12 cellular contexts compared by ENCODE assay signal in genomic region chr2:181300600-181301291, GRCh38.
DNase-seq lines count a peak whose midpoint lies in the region; ATAC-seq and TF ChIP-seq lines count a peak whose summit lies in the region.
"Had no signal": no experiment of that assay in that cellular context is flagged by ENCODE, and none has a peak within 500 bp of the region (broad histone marks: within the 10 kb centered on the region; RNA-seq: fewer than 3 reads in every experiment).

No MANE protein-coding gene starts in this region.

- no peaks in the 10 kb centered on the region for H3K36me3 ChIP-seq in CD8-positive, alpha-beta memory T cell (ENCODE audit: insufficient read depth, low read length)
- H3K36me3 ChIP-seq in Karpas-422 (ENCODE audit: insufficient read depth, low read length): no peaks in the 10 kb centered on the region
- H3K36me3 ChIP-seq in lower lobe of right lung: no peaks in the 10 kb centered on the region
- no peaks in the 10 kb centered on the region for H3K36me3 ChIP-seq in uterus

- TF ChIP-seq CTCF in lower lobe of right lung (IDR thresholded peaks at IDR 0.05) (no peak), uterus (IDR thresholded peaks at IDR 0.05) (no peak)

- peaks cover 47% of the 10 kb centered on the region for H3K4me1 ChIP-seq in CD8-positive, alpha-beta memory T cell (ENCODE audit: insufficient read depth, low read length)
- H3K4me1 ChIP-seq in Karpas-422 (ENCODE audit: low read length) (peaks cover 34% of the 10 kb centered on the region), lower lobe of right lung (peaks cover 10% of the 10 kb centered on the region), uterus (no peaks in the 10 kb centered on the region)

- CTCF ChIA-PET in CD8-positive, alpha-beta memory T cell (lab: Charles Lee): interaction anchor here (0.7 to 2.4 kb wide), 6 partner anchors 12 to 196 kb away, joined by 3 to 11 read pairs (median 5); partner anchors contain the start of gene ITGA4
- CTCF ChIA-PET in activated CD4-positive, alpha-beta memory T cell treated with anti-CD3 and anti-CD28 coated beads for 36 hours (lab: Charles Lee): interaction anchor here (0.8 kb wide), 1 partner anchor 200 kb away, joined by 3 read pairs; no protein-coding TSS in a partner anchor

- no peak overlapping the region for H3K9ac ChIP-seq in Karpas-422 (ENCODE audit: low read length)

- no peaks in the 10 kb centered on the region for H3K27me3 ChIP-seq in CD8-positive, alpha-beta memory T cell (ENCODE audit: insufficient read depth, low read length, poor library complexity, severe bottlenecking)
- H3K27me3 ChIP-seq in Karpas-422 (ENCODE audit: low read length): no peaks in the 10 kb centered on the region
- H3K27me3 ChIP-seq in lower lobe of right lung (ENCODE audit: low read depth): no peaks in the 10 kb centered on the region
- no peaks in the 10 kb centered on the region for H3K27me3 ChIP-seq in uterus

- H3K9me3 ChIP-seq in CD8-positive, alpha-beta memory T cell (ENCODE audit: low read length): peaks cover 9% of the 10 kb centered on the region
- H3K9me3 ChIP-seq in Karpas-422 (ENCODE audit: low read length): peaks cover 10% of the 10 kb centered on the region
- peaks cover 4% of the 10 kb centered on the region for H3K9me3 ChIP-seq in lower lobe of right lung
- H3K9me3 ChIP-seq in uterus: no peaks in the 10 kb centered on the region

- H2AFZ ChIP-seq in Karpas-422 (ENCODE audit: low read length): peak overlapping the region; percentile 81

- H3K4me3 ChIP-seq in CD8-positive, alpha-beta memory T cell (ENCODE audit: low read length): peak overlapping the region; percentile 16
- H3K4me3 ChIP-seq in Karpas-422 (ENCODE audit: low read length): no peak overlapping the region
- no peak overlapping the region for H3K4me3 ChIP-seq in lower lobe of right lung
- no peak overlapping the region for H3K4me3 ChIP-seq in uterus

- peaks cover 18 to 38% (median 30%) of the 10 kb centered on the region in 5 donors for H3K9me3 Mint-ChIP-seq in CD8-positive, alpha-beta memory T cell
- H3K9me3 Mint-ChIP-seq in activated CD4-positive, alpha-beta memory T cell treated with anti-CD3 and anti-CD28 coated beads for 36 hours: peaks cover 32% of the 10 kb centered on the region

- H3K27ac Mint-ChIP-seq in CD8-positive, alpha-beta memory T cell: peak overlapping the region; percentile 31 to 94 (median 80)
- H3K27ac Mint-ChIP-seq in activated CD4-positive, alpha-beta memory T cell treated with anti-CD3 and anti-CD28 coated beads for 36 hours: peak overlapping the region; percentile 69

- no peaks in the 10 kb centered on the region for H4K20me1 ChIP-seq in Karpas-422 (ENCODE audit: insufficient read depth, low read depth, low read length)

- no peak for TF ChIP-seq POLR2A in uterus (IDR thresholded peaks at IDR 0.05)

- peaks cover 11 to 37% (median 30%) of the 10 kb centered on the region in 3 donors for H3K36me3 Mint-ChIP-seq in CD8-positive, alpha-beta memory T cell
- H3K36me3 Mint-ChIP-seq in activated CD4-positive, alpha-beta memory T cell treated with anti-CD3 and anti-CD28 coated beads for 36 hours: peaks cover 24% of the 10 kb centered on the region

- peak; percentile 14 to 76 (median 74) for DNase-seq in CD8-positive, alpha-beta memory T cell
- DNase-seq in Karpas-422 (no peak), lower lobe of right lung (no peak), ureter (ENCODE audit: low spot score) (no peak), uterus (no peak)
- peak; percentile 44 for DNase-seq in activated CD4-positive, alpha-beta memory T cell treated with anti-CD3 and anti-CD28 coated beads for 36 hours
- DNase-seq: cortex of kidney, DMS 273 treated with DMSO at 0.1 percent for 48 hours, NCI-H2227 treated with DMSO at 0.1 percent for 48 hours had no signal

- H3K9me2 ChIP-seq in Karpas-422 (replicated peaks; ENCODE audit: insufficient read depth, low read length): no peaks in the 10 kb centered on the region

- no peak overlapping the region for H3K4me2 ChIP-seq in Karpas-422 (ENCODE audit: low read depth, low read length, poor library complexity, severe bottlenecking)

- H3K4me3 Mint-ChIP-seq in CD8-positive, alpha-beta memory T cell: peak overlapping the region; percentile 1 to 80 (median 62)
- peak overlapping the region; percentile 52 for H3K4me3 Mint-ChIP-seq in activated CD4-positive, alpha-beta memory T cell treated with anti-CD3 and anti-CD28 coated beads for 36 hours

- no peak overlapping the region for H3K27ac ChIP-seq in CD8-positive, alpha-beta memory T cell (ENCODE audit: low read depth, low read length)
- no peak overlapping the region for H3K27ac ChIP-seq in Karpas-422 (ENCODE audit: low read length)
- no peak overlapping the region for H3K27ac ChIP-seq in lower lobe of right lung
- H3K27ac ChIP-seq in uterus: no peak overlapping the region

- POLR2A ChIA-PET in CD8-positive, alpha-beta memory T cell (lab: Charles Lee): interaction anchor here (0.7 to 1.0 kb wide), 2 partner anchors 93 to 160 kb away, joined by 3 read pairs; no protein-coding TSS in a partner anchor
- POLR2A ChIA-PET in activated CD4-positive, alpha-beta memory T cell treated with anti-CD3 and anti-CD28 coated beads for 36 hours (lab: Charles Lee): interaction anchor here (0.7 kb wide), 1 partner anchor 11 kb away, joined by 3 read pairs; no protein-coding TSS in a partner anchor

- peaks cover 54 to 71% (median 60%) of the 10 kb centered on the region in 3 donors for H3K4me1 Mint-ChIP-seq in CD8-positive, alpha-beta memory T cell
- peaks cover 49% of the 10 kb centered on the region for H3K4me1 Mint-ChIP-seq in activated CD4-positive, alpha-beta memory T cell treated with anti-CD3 and anti-CD28 coated beads for 36 hours (ENCODE audit: low read depth)

- intact Hi-C loops in activated CD4-positive, alpha-beta memory T cell treated with anti-CD3 and anti-CD28 coated beads for 36 hours (cut with micrococcal nuclease): loop anchor here (5.0 to 10.0 kb wide), 2 partner anchors 103 to 414 kb away; no protein-coding TSS in a partner anchor
- intact Hi-C loops in lower lobe of right lung (cut with DNase I) (no loop called here), uterus (cut with DNase I; ENCODE audit: low total_unique reads) (no loop called here)

- H3K79me2 ChIP-seq in Karpas-422 (ENCODE audit: low read length): no peaks in the 10 kb centered on the region

- ATAC-seq in lower lobe of right lung (peak; percentile 56 to 61), HG02763 (IDR thresholded peaks at IDR 0.05; ENCODE audit: unreplicated experiment) (no peak)
- ATAC-seq: HCT116 had no signal

- no peaks in the 10 kb centered on the region for H3K27me3 Mint-ChIP-seq in CD8-positive, alpha-beta memory T cell
- no peaks in the 10 kb centered on the region for H3K27me3 Mint-ChIP-seq in activated CD4-positive, alpha-beta memory T cell treated with anti-CD3 and anti-CD28 coated beads for 36 hours
- H3K27me3 Mint-ChIP-seq: IgD-negative memory B cell had no signal

Comparison
In these comparisons a context has a peak if more than half of its experiments do, and no peak if none do; other contexts are left out.
1. DNase-seq: peak in CD8-positive, alpha-beta memory T cell (5 of 5) and activated CD4-positive, alpha-beta memory T cell treated with anti-CD3 and anti-CD28 coated beads for 36 hours (single experiment); none in Karpas-422 (single experiment), lower lobe of right lung (single experiment), ureter (single experiment) and uterus (0 of 2).